Comparison of ENCODE assay signal across 24 cellular contexts in genomic region chr10:106473129-106473528, GRCh38.
"Had no signal": no experiment of that assay in that cellular context is flagged by ENCODE, and none has a peak within 500 bp of the region (broad histone marks: within the 10 kb centered on the region; RNA-seq: fewer than 3 reads in every experiment).

No MANE protein-coding gene starts in this region.

- H3K9me3 ChIP-seq: esophagus muscularis mucosa, gastroesophageal sphincter, left lung, lower lobe of right lung had no signal

- H3K27ac ChIP-seq: coronary artery, dorsolateral prefrontal cortex, esophagus muscularis mucosa, foreskin keratinocyte, gastroesophageal sphincter, heart left ventricle, hepatocyte, left lung, lower lobe of right lung had no signal

- H3K4me2 ChIP-seq: hepatocyte had no signal

- FAIRE-seq: endothelial cell of umbilical vein, frontal cortex, islet of Langerhans, keratinocyte had no signal

- DNase-seq: dermis blood vessel endothelial cell; dorsolateral prefrontal cortex; effector CD4-positive, alpha-beta T cell; effector memory CD4-positive, alpha-beta T cell; foreskin keratinocyte; heart left ventricle; hypothalamus; immature natural killer cell; left cardiac atrium; left lung; left ventricle myocardium superior; lower lobe of right lung; mesenchymal stem cell; mucosa of descending colon; naive B cell; naive thymus-derived CD8-positive, alpha-beta T cell had no signal

- H3K4me1 ChIP-seq: esophagus muscularis mucosa, foreskin keratinocyte, gastroesophageal sphincter, heart left ventricle, left lung, lower lobe of right lung had no signal

- ATAC-seq: foreskin keratinocyte; gastroesophageal sphincter; heart left ventricle; left cardiac atrium; left lung; left ventricle myocardium superior; lower lobe of right lung; mucosa of descending colon; naive thymus-derived CD8-positive, alpha-beta T cell had no signal

- H3K36me3 ChIP-seq: esophagus muscularis mucosa, gastroesophageal sphincter, heart left ventricle, left lung, lower lobe of right lung had no signal

- H3K27me3 ChIP-seq: dorsolateral prefrontal cortex, esophagus muscularis mucosa, foreskin keratinocyte, gastroesophageal sphincter, heart left ventricle, hepatocyte, left lung had no signal

- H3K4me3 ChIP-seq: coronary artery, dorsolateral prefrontal cortex, esophagus muscularis mucosa, gastroesophageal sphincter, heart left ventricle, hepatocyte, left lung, lower lobe of right lung, mucosa of descending colon had no signal
